Comparison of ENCODE assay signal across 29 cellular contexts in genomic region chrX:152428596-152428995, GRCh38. TPM values are rescaled to one million over a fixed set of nuclear protein-coding genes. Genes with fewer than 3 reads are reported as not detected.
"Had no signal": no experiment of that assay in that cellular context is flagged by ENCODE, and none has a peak within 500 bp of the region (broad histone marks: within the 10 kb centered on the region; RNA-seq: fewer than 3 reads in every experiment).

No MANE protein-coding gene starts in this region.

- H3K4me1 ChIP-seq: left ventricle myocardium inferior, right atrium auricular region, right lobe of liver, stomach, testis, thyroid gland, transverse colon, upper lobe of right lung had no signal

- FAIRE-seq: urothelium cell line had no signal

- H3K9me3 Mint-ChIP-seq: natural killer cell treated with Interleukin-12 subunit alpha and Interleukin-12 subunit beta and Interleukin-15 and Interleukin-18, amount 100 ng/mL, for 72 hours had no signal

- H3K27me3 Mint-ChIP-seq: memory B cell; progenitor cell of endocrine pancreas; stimulated activated naive B cell treated with anti-CD40 and anti-IgM and Interleukin-4, amounts not matched to agents 10 μg/mL and 1 μg/mL and 100 μg/mL, for 72 hours had no signal

- H3K4me3 Mint-ChIP-seq: memory B cell; naive thymus-derived CD4-positive, alpha-beta T cell; natural killer cell treated with Interleukin-12 subunit alpha and Interleukin-12 subunit beta and Interleukin-15 and Interleukin-18, amount 100 ng/mL, for 72 hours; stimulated activated naive B cell treated with anti-CD40 and anti-IgM and Interleukin-4, amounts not matched to agents 10 μg/mL and 1 μg/mL and 100 μg/mL, for 72 hours had no signal

- H3K27ac Mint-ChIP-seq: memory B cell; naive thymus-derived CD4-positive, alpha-beta T cell; natural killer cell treated with Interleukin-12 subunit alpha and Interleukin-12 subunit beta and Interleukin-15 and Interleukin-18, amount 100 ng/mL, for 72 hours; progenitor cell of endocrine pancreas; stimulated activated naive B cell treated with anti-CD40 and anti-IgM and Interleukin-4, amounts not matched to agents 10 μg/mL and 1 μg/mL and 100 μg/mL, for 72 hours had no signal

- H3K9me3 ChIP-seq: left ventricle myocardium inferior, mucosa of descending colon, ovary, right atrium auricular region, right lobe of liver, stomach, testis, thyroid gland, transverse colon, upper lobe of right lung had no signal

- H3K36me3 ChIP-seq: left ventricle myocardium inferior, ovary, right atrium auricular region, right lobe of liver, stomach, thyroid gland, transverse colon, upper lobe of right lung had no signal

- H3K27ac ChIP-seq: left ventricle myocardium inferior, ovary, right atrium auricular region, right lobe of liver, skin epidermis, stomach, testis, thyroid gland, transverse colon, upper lobe of right lung had no signal

- H3K36me3 Mint-ChIP-seq: naive thymus-derived CD4-positive, alpha-beta T cell; natural killer cell treated with Interleukin-12 subunit alpha and Interleukin-12 subunit beta and Interleukin-15 and Interleukin-18, amount 100 ng/mL, for 72 hours; stimulated activated naive B cell treated with anti-CD40 and anti-IgM and Interleukin-4, amounts not matched to agents 10 μg/mL and 1 μg/mL and 100 μg/mL, for 72 hours had no signal

- H3K4me1 Mint-ChIP-seq: memory B cell; naive thymus-derived CD4-positive, alpha-beta T cell; stimulated activated naive B cell treated with anti-CD40 and anti-IgM and Interleukin-4, amounts not matched to agents 10 μg/mL and 1 μg/mL and 100 μg/mL, for 72 hours had no signal

- H3K27me3 ChIP-seq: ovary, right atrium auricular region, right lobe of liver, stomach, testis, thyroid gland, transverse colon, upper lobe of right lung had no signal

- DNase-seq: left ventricle myocardium inferior; midbrain; mucosa of descending colon; naive thymus-derived CD4-positive, alpha-beta T cell; ovary; right lobe of liver; stimulated activated CD4-positive, alpha-beta T cell treated with anti-CD3 and anti-CD28 coated beads, Interleukin-12 subunit alpha, Interleukin-12 subunit beta, amount 100 ng/mL, for 4 hours; stimulated activated CD4-positive, alpha-beta T cell treated with anti-CD3 and anti-CD28 coated beads, Interleukin-15, amount 100 ng/mL, for 24 hours; stimulated activated CD4-positive, alpha-beta T cell treated with anti-CD3 and anti-CD28 coated beads, Interleukin-2, amount 100 ng/mL, for 24 hours; stimulated activated CD4-positive, alpha-beta T cell treated with anti-CD3 and anti-CD28 coated beads, Interleukin-4, amount 100 ng/mL, for 1 hour; stimulated activated naive B cell treated with anti-CD40 and anti-IgM and Interleukin-4, amounts not matched to agents 10 μg/mL and 1 μg/mL and 100 μg/mL, for 72 hours; stimulated activated naive CD8-positive, alpha-beta T cell treated with anti-CD3 and anti-CD28 coated beads, Interleukin-15, Interleukin-2, amounts not matched to agents 100 U/mL and 50 U/mL, for 24 hours; stomach; testis; thyroid gland; transverse colon; upper lobe of right lung had no signal

- ATAC-seq: mucosa of descending colon; naive thymus-derived CD4-positive, alpha-beta T cell; natural killer cell treated with Interleukin-12 subunit alpha and Interleukin-12 subunit beta and Interleukin-15 and Interleukin-18, amount 100 ng/mL, for 72 hours; right lobe of liver; stimulated activated naive B cell treated with anti-CD40 and anti-IgM and Interleukin-4, amounts not matched to agents 10 μg/mL and 1 μg/mL and 100 μg/mL, for 72 hours; stimulated activated naive CD8-positive, alpha-beta T cell treated with anti-CD3 and anti-CD28 coated beads, Interleukin-15, Interleukin-2, amounts not matched to agents 100 U/mL and 50 U/mL, for 24 hours; upper lobe of right lung had no signal

- H3K4me3 ChIP-seq: left ventricle myocardium inferior, lung, mucosa of descending colon, ovary, right atrium auricular region, right lobe of liver, skin epidermis, stomach, testis, thyroid gland, transverse colon, upper lobe of right lung had no signal

RNA-seq across cellular contexts. Expression of gene GABRA3, which starts 22.5 kb away (rescaled TPM):
- total RNA-seq: kidney epithelial cell; left ventricle myocardium inferior; lung; mesenteric fat pad; myocyte; naive thymus-derived CD4-positive, alpha-beta T cell; natural killer cell treated with Interleukin-12 subunit alpha and Interleukin-12 subunit beta and Interleukin-15 and Interleukin-18, amount 100 ng/mL, for 72 hours; omental fat pad; ovary; progenitor cell of endocrine pancreas; pulmonary artery endothelial cell; right atrium auricular region; right lobe of liver; stomach; thyroid gland; upper lobe of right lung had no signal
- polyA plus RNA-seq: lung; naive thymus-derived CD4-positive, alpha-beta T cell; ovary; stomach had no signal
